In the genomic region with DNA sequence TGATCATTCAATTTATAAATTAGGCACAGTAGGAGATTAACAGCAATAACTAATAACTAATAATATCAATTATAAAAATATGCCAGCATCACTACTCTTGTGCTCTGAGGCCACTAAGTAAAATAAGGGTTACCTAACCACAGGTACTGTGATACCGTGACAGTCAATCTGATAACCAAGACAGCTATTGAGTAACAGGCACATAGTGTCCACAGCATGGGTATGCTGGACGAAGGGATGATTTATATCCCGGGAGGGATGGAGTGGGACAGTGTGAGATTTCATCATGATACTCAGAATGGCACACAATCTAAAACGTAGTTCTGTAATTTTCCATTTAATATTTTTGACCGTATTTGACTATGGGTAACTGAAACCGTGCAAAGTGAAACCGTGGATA, we compare ENCODE assay signal across 20 cellular contexts.
"Had no signal": no experiment of that assay in that cellular context is flagged by ENCODE, and none has a peak within 500 bp of the region (broad histone marks: within the 10 kb centered on the region; RNA-seq: fewer than 3 reads in every experiment).

No MANE protein-coding gene starts in this region.

- H3K9me3 ChIP-seq: esophagus squamous epithelium, tibial artery, upper lobe of right lung, vagina had no signal

- FAIRE-seq: kidney had no signal

- H3K4me3 ChIP-seq: esophagus squamous epithelium, lung, tibial artery, upper lobe of right lung, vagina had no signal

- DNase-seq: effector memory CD4-positive, alpha-beta T cell; esophagus squamous epithelium; foreskin fibroblast; kidney; left cardiac atrium; left ventricle myocardium superior; mesenchymal stem cell; naive B cell; occipital lobe; posterior cingulate gyrus; right cardiac atrium; stimulated activated CD4-positive, alpha-beta T cell treated with anti-CD3 and anti-CD28 coated beads, Interleukin-4, amount 100 ng/mL, for 1 hour; stimulated activated CD8-positive, alpha-beta memory T cell treated with anti-CD3 and anti-CD28 coated beads, Interleukin-4, amount 100 ng/mL, for 48 hours; stimulated activated naive CD8-positive, alpha-beta T cell treated with anti-CD3 and anti-CD28 coated beads, Interleukin-15, Interleukin-2, amounts not matched to agents 100 U/mL and 50 U/mL, for 24 hours; tibial artery; upper lobe of right lung had no signal

- H3K4me1 ChIP-seq: upper lobe of right lung had no signal

- H3K27me3 ChIP-seq: esophagus squamous epithelium, tibial artery, upper lobe of right lung, vagina had no signal

- H3K27ac ChIP-seq: epithelial cell of prostate, esophagus squamous epithelium, tibial artery, upper lobe of right lung, vagina had no signal

- ATAC-seq: left cardiac atrium; left ventricle myocardium superior; right cardiac atrium; stimulated activated effector memory CD8-positive, alpha-beta T cell treated with anti-CD3 and anti-CD28 coated beads, Interleukin-12 subunit alpha, Interleukin-12 subunit beta, amount 100 ng/mL, for 72 hours; stimulated activated naive CD8-positive, alpha-beta T cell treated with anti-CD3 and anti-CD28 coated beads, Interleukin-15, Interleukin-2, amounts not matched to agents 100 U/mL and 50 U/mL, for 24 hours; upper lobe of right lung had no signal
